Comparison of ENCODE assay signal across 8 cellular contexts in the genomic region with DNA sequence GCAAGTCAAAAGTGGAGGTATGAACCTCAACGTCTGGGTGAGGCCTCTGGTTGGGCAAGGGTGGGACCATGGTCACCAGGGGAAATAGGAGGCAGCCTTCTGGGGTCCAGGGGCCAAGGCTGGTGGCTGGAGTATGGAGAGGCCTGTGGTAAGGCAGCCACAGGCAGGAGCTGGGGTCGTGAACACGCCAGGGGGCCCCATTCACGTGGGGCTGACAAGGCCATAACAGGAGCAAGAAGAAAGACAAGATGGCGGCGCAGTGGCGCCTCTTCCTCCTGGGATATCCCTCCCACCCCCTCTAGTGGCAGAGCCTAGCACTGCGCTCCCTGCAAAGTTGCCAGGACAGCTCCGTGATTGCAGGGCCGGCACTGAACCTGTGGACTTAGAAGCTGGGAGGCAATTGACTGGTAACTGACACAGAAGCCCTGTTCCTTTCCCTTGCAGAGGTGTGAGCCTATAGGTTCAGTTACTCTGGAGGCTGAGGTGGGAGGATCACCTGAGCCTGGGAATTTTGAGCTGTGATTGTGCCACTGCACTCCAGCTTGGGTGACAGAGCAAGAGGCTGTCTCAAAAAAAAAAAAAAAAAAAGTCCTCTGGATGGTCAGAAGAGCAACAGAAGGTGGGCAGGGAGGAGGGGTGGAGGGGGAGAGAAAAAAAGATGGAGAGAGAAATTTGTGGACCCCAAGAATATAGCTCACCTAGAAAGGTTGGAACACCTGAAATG. TPM values are rescaled to one million over a fixed set of nuclear protein-coding genes. Genes with fewer than 3 reads are reported as not detected.
DNase-seq lines count a peak whose midpoint lies in the region; ATAC-seq, FAIRE-seq and TF ChIP-seq lines count a peak whose summit lies in the region.

No MANE protein-coding gene starts in this region.

- in situ Hi-C loops in ACHN (cut with HindIII; ENCODE audit: low pct_ligation_motif_present, low pct_unique_long_range_greater_than_20kb, low sequenced_read_pairs), result no loop called here

- FAIRE-seq in GM19239 (lab: Jason Lieb, UNC), result no peak

- H3K4me3 ChIP-seq in left lung, result no peak overlapping the region

- H3K4me1 ChIP-seq in left lung, result peaks cover 0 to 6% of the 10 kb centered on the region in 2 donors

- ATAC-seq in left lung, result peak; percentile 98
- ATAC-seq in GM21576 (IDR thresholded peaks at IDR 0.05; ENCODE audit: unreplicated experiment), result no peak

- peak; percentile 70 to 89 for TF ChIP-seq CTCF in left lung (IDR thresholded peaks at IDR 0.05)

- no peaks in the 10 kb centered on the region for H3K27me3 ChIP-seq in left lung

- H3K36me3 ChIP-seq in left lung, result no peaks in the 10 kb centered on the region

- H3K9me3 ChIP-seq in left lung, result no peaks in the 10 kb centered on the region

- H3K27ac ChIP-seq in left lung, result no peak overlapping the region

- DNase-seq in ACHN, result peak; percentile 65
- DNase-seq in GM19239 (ENCODE audit: insufficient read length, low spot score), result peak; percentile 47
- peak; percentile 79 for DNase-seq in NCI-H2171 treated with DMSO at 0.1 percent for 48 hours (lab: John Stamatoyannopoulos, UW)
- peak; percentile 44 to 68 for DNase-seq in activated CD4-positive, alpha-beta T cell treated with anti-CD3 and anti-CD28 coated beads for 4 hours
- peak; percentile 27 for DNase-seq in cerebellum (ENCODE audit: low spot score)
- DNase-seq in left lung, result peak; percentile 77 to 94
- peak in 2 of 3 donors; percentile 27 to 65 for DNase-seq in stimulated activated CD4-positive, alpha-beta T cell treated with anti-CD3 and anti-CD28 coated beads, TNF-alpha, amount 100 ng/mL, for 1 hour (ENCODE audit: low read depth in 3 of 3, low spot score in 1 of 3)

- intact Hi-C loops in left lung (cut with DNase I), result no loop called here

RNA-seq across cellular contexts. Expression of a gene that starts 19.7 kb away (rescaled TPM):
- total RNA-seq in cerebellum, result not detected
- not detected for total RNA-seq in left lung

RNA-seq across cellular contexts. Expression of a gene that starts 50.8 kb away (rescaled TPM):
- not detected for total RNA-seq in cerebellum
- not detected for total RNA-seq in left lung

RNA-seq across cellular contexts. Expression of a gene that starts 55.3 kb away (rescaled TPM):
- total RNA-seq in cerebellum (not detected), left lung (not detected)

Comparison
In these comparisons a context has a peak if more than half of its experiments do, and no peak if none do; other contexts are left out.
1. DNase-seq: peak in every context shown above with its lines; median percentile 86 in left lung; 79 in NCI-H2171 treated with DMSO at 0.1 percent for 48 hours; 65 in ACHN; 56 in activated CD4-positive, alpha-beta T cell treated with anti-CD3 and anti-CD28 coated beads for 4 hours; 47 in GM19239; 46 in stimulated activated CD4-positive, alpha-beta T cell treated with anti-CD3 and anti-CD28 coated beads, TNF-alpha, amount 100 ng/mL, for 1 hour; 27 in cerebellum.